Comparison of ENCODE assay signal across 9 cellular contexts in the genomic region with DNA sequence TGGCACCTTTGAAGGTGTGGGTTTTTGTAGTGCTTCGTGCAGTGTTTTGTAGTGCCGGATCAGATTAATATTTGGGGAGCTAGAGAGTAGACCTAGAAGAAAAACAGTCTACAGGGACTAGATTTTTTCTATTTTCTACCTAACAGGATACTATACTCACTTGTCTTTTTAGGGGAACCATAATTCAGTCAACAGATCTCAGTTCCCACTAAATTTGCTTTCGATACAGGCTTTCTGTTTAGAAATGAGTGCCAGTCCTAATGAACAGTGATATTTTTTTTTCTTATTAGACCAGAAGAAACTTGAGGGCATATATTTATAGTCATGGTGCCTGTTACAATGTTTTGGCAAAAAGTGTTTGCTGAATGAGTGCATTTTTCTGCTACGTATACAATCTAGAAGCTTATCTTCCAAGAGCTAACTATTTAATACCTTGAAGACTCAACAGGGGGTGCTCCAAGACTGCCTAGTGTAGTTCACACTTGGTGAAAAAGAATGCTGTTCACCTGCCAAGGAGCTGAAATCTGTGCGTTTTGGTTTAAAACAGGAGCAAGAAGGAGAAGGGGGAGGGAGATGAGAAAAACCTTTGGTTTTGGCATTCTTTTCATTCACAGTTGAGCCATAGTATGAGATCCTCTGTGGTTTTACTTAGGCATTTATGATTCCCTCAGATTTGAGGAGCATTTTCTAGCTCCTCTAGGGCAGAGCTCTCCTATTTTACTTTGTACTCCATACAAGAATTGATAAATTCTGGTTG. TPM values are rescaled to one million over a fixed set of nuclear protein-coding genes. Genes with fewer than 3 reads are reported as not detected.
DNase-seq lines count a peak whose midpoint lies in the region; ATAC-seq and TF ChIP-seq lines count a peak whose summit lies in the region.
"Had no signal": no experiment of that assay in that cellular context is flagged by ENCODE, and none has a peak within 500 bp of the region (broad histone marks: within the 10 kb centered on the region; RNA-seq: fewer than 3 reads in every experiment).

No MANE protein-coding gene starts in this region.

- H3K27ac Mint-ChIP-seq in Caco-2 (ENCODE audit: unreplicated experiment) (no peak overlapping the region), glutamatergic neuron (ENCODE audit: unreplicated experiment) (no peak overlapping the region)

- intact Hi-C loops in Caco-2 (cut with micrococcal nuclease; ENCODE audit: unreplicated experiment), result loop anchor here (1.0 to 5.0 kb wide), 5 partner anchors 212 to 609 kb away; a partner anchor contains a TSS

- H3K4me3 ChIP-seq in Caco-2 (ENCODE audit: low read depth, low read length), result no peak overlapping the region
- no peak overlapping the region for H3K4me3 ChIP-seq in WERI-Rb-1 (ENCODE audit: low read depth, low read length)
- H3K4me3 ChIP-seq in effector memory CD4-positive, alpha-beta T cell (ENCODE audit: insufficient read depth, low read depth, low read length, poor library complexity, severe bottlenecking), result no peak overlapping the region

- H3K9me3 Mint-ChIP-seq in Caco-2 (ENCODE audit: unreplicated experiment) (peaks cover 11% of the 10 kb centered on the region), glutamatergic neuron (ENCODE audit: unreplicated experiment) (peaks cover 2% of the 10 kb centered on the region)

- BruUV-seq in Caco-2 (replicated peaks; lab: Mats Ljungman, UMichigan), result no TSS peak

- TF ChIP-seq CTCF in Caco-2 (IDR thresholded peaks at IDR 0.05; ENCODE audit: insufficient read depth in 1 of 2, low read depth in 1 of 2, low read length in 1 of 2, severe bottlenecking in 1 of 2, unreplicated experiment in 1 of 2) (peak; percentile 86 to 89), WERI-Rb-1 (IDR thresholded peaks at IDR 0.05; ENCODE audit: low read depth, low read length) (peak; percentile 64), glutamatergic neuron (IDR thresholded peaks at IDR 0.05; ENCODE audit: partially characterized antibody, unreplicated experiment) (peak; percentile 44)

- no peaks in the 10 kb centered on the region for H3K4me1 Mint-ChIP-seq in Caco-2 (ENCODE audit: low read depth, unreplicated experiment)
- H3K4me1 Mint-ChIP-seq in glutamatergic neuron (ENCODE audit: low read depth, unreplicated experiment), result no peaks in the 10 kb centered on the region

- H3K27me3 Mint-ChIP-seq in Caco-2 (ENCODE audit: insufficient read depth, unreplicated experiment) (peaks cover 17% of the 10 kb centered on the region), glutamatergic neuron (ENCODE audit: unreplicated experiment) (no peaks in the 10 kb centered on the region)

- H3K36me3 ChIP-seq in Caco-2 (ENCODE audit: control insufficient read depth, insufficient read depth, low read length) (no peaks in the 10 kb centered on the region), WERI-Rb-1 (no peaks in the 10 kb centered on the region)
- no peaks in the 10 kb centered on the region for H3K36me3 ChIP-seq in effector memory CD4-positive, alpha-beta T cell (ENCODE audit: control insufficient read depth, insufficient read depth, low read length)

- no peak overlapping the region for H3K4me3 Mint-ChIP-seq in Caco-2 (ENCODE audit: unreplicated experiment)
- H3K4me3 Mint-ChIP-seq in glutamatergic neuron (ENCODE audit: unreplicated experiment), result no peak overlapping the region

- H3K27ac ChIP-seq in WERI-Rb-1, result no peak overlapping the region
- no peak overlapping the region for H3K27ac ChIP-seq in effector memory CD4-positive, alpha-beta T cell (ENCODE audit: insufficient read depth, low read length, poor library complexity, severe bottlenecking)

- H3K36me3 Mint-ChIP-seq in Caco-2 (ENCODE audit: insufficient read depth, unreplicated experiment) (no peaks in the 10 kb centered on the region), glutamatergic neuron (ENCODE audit: unreplicated experiment) (peaks cover under 1% of the 10 kb centered on the region)

- H3K4me1 ChIP-seq in Caco-2, result no peaks in the 10 kb centered on the region
- H3K4me1 ChIP-seq in effector memory CD4-positive, alpha-beta T cell (ENCODE audit: control insufficient read depth, insufficient read depth, low read length, poor library complexity, severe bottlenecking), result no peaks in the 10 kb centered on the region

- POLR2A ChIA-PET in Caco-2 (lab: Charles Lee), result no interaction called here

- no peaks in the 10 kb centered on the region for H3K9me3 ChIP-seq in Caco-2
- no peaks in the 10 kb centered on the region for H3K9me3 ChIP-seq in WERI-Rb-1 (ENCODE audit: severe bottlenecking)
- no peaks in the 10 kb centered on the region for H3K9me3 ChIP-seq in effector memory CD4-positive, alpha-beta T cell (ENCODE audit: control insufficient read depth, low read length)

- DNase-seq in Caco-2, result peak in 1 of 2 experiments; percentile 79
- peak; percentile 74 for DNase-seq in NCI-H1105 treated with DMSO at 0.1 percent for 48 hours (lab: John Stamatoyannopoulos, UW)
- peak; percentile 32 for DNase-seq in WERI-Rb-1
- DNase-seq in glutamatergic neuron, result no peak
- DNase-seq in putamen (ENCODE audit: low spot score), result peak; percentile 42
- no peak for DNase-seq in effector memory CD4-positive, alpha-beta T cell

- ATAC-seq in GM19351 (IDR thresholded peaks at IDR 0.05; ENCODE audit: unreplicated experiment) (peak; percentile 91), HG03460 (IDR thresholded peaks at IDR 0.05; ENCODE audit: unreplicated experiment) (no peak)

- CTCF ChIA-PET in Caco-2 (lab: Charles Lee), result interaction anchor here (0.5 to 1.9 kb wide), 63 partner anchors 8 to 1078 kb away, joined by 3 to 48 read pairs (median 4); a partner anchor contains a TSS

- H3K27me3 ChIP-seq in Caco-2 (replicated peaks; ENCODE audit: control insufficient read depth, insufficient read depth, low read length), result no peaks in the 10 kb centered on the region
- H3K27me3 ChIP-seq in WERI-Rb-1 (ENCODE audit: insufficient read depth, low read depth, severe bottlenecking), result no peaks in the 10 kb centered on the region
- H3K27me3 ChIP-seq in effector memory CD4-positive, alpha-beta T cell (replicated peaks; ENCODE audit: control insufficient read depth, insufficient read depth, low read length, poor library complexity, severe bottlenecking), result no peaks in the 10 kb centered on the region

RNA-seq across cellular contexts. Expression of a gene that starts 44.9 kb away (rescaled TPM):
- total RNA-seq in Caco-2 (2022) (0.74 and 1.5 TPM in 2 replicates), glutamatergic neuron (ENCODE audit: unreplicated experiment) (2.0 TPM)
- total RNA-seq: T-helper 1 cell treated with Interleukin-12 subunit alpha and Interleukin-12 subunit beta and Interleukin-4 antibody, amounts not matched to agents 30 ng/mL and 1 ng/mL, for 36 hours had no signal

Comparison
In these comparisons a context has a peak if more than half of its experiments do, and no peak if none do; other contexts are left out.
1. DNase-seq: peak in NCI-H1105 treated with DMSO at 0.1 percent for 48 hours (single experiment), WERI-Rb-1 (single experiment) and putamen (single experiment); none in glutamatergic neuron (single experiment) and effector memory CD4-positive, alpha-beta T cell (0 of 3).
2. Peak in every context shown above with its lines, with median percentiles within 50 percentile points of each other: CTCF ChIP-seq.